19 cellular contexts compared by ENCODE assay signal in the genomic region with DNA sequence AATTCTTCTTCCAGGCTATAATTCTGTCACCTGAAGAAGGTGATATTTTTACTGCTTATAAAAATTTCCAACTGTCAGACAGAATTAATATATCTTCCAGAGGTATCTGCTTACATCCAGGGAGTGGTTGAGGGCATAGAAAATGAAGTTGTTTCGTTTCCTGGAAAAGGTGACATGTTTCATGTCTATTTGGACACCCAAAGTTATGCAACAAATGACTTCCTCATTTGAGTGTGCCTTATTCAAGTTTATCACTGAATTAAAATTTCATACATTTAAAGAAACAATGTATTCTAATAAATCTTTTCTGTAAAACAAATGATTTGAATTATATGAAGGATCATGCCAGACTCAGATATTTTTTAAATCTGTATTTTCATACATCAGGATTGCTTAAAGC. TPM values are rescaled to one million over a fixed set of nuclear protein-coding genes. Genes with fewer than 3 reads are reported as not detected.
DNase-seq lines count a peak whose midpoint lies in the region; ATAC-seq, FAIRE-seq and TF ChIP-seq lines count a peak whose summit lies in the region.
"Had no signal": no experiment of that assay in that cellular context is flagged by ENCODE, and none has a peak within 500 bp of the region (broad histone marks: within the 10 kb centered on the region; RNA-seq: fewer than 3 reads in every experiment).

No MANE protein-coding gene starts in this region.

- H3K36me3 Mint-ChIP-seq in natural killer cell treated with Interleukin-12 subunit alpha and Interleukin-12 subunit beta and Interleukin-15 and Interleukin-18, amount 100 ng/mL, for 72 hours = no peaks in the 10 kb centered on the region
- no peaks in the 10 kb centered on the region for H3K36me3 Mint-ChIP-seq in natural killer cell

- FAIRE-seq in GM12878 (lab: Jason Lieb, UNC) (no peak), pancreas (lab: Jason Lieb, UNC) (no peak)
- FAIRE-seq: D721Med, RCC 7860 had no signal

- no peak overlapping the region for H3K4me2 ChIP-seq in GM12878 (ENCODE audit: control insufficient read depth, insufficient read depth)

- H3K4me1 ChIP-seq in GM12878 (ENCODE audit: control insufficient read depth, insufficient read depth, low read length) (peaks cover 3% of the 10 kb centered on the region; the same call in 1 of the 2 replicates), pancreas (no peaks in the 10 kb centered on the region)

- H4K20me1 ChIP-seq in GM12878 (ENCODE audit: control insufficient read depth, insufficient read depth) = no peaks in the 10 kb centered on the region

- H3K4me3 ChIP-seq in GM12878 = no peak overlapping the region
- no peak overlapping the region for H3K4me3 ChIP-seq in foreskin fibroblast (ENCODE audit: low read depth in 1 of 2, low read length in 2 of 2)
- H3K4me3 ChIP-seq in pancreas = no peak overlapping the region
- H3K4me3 ChIP-seq: HAP-1 had no signal

- H3K27me3 Mint-ChIP-seq in natural killer cell treated with Interleukin-12 subunit alpha and Interleukin-12 subunit beta and Interleukin-15 and Interleukin-18, amount 100 ng/mL, for 72 hours = peaks cover 21 to 24% of the 10 kb centered on the region in 2 donors
- peaks cover 18 to 34% of the 10 kb centered on the region in 2 donors for H3K27me3 Mint-ChIP-seq in natural killer cell (ENCODE audit: low read depth in 2 of 2)

- ATAC-seq in natural killer cell treated with Interleukin-12 subunit alpha and Interleukin-12 subunit beta and Interleukin-15 and Interleukin-18, amount 100 ng/mL, for 72 hours = no peak
- ATAC-seq in natural killer cell (no peak), GM12878 (no peak), pancreas (no peak)

- RAD21 ChIA-PET in GM12878 (lab: Charles Lee; ENCODE audit: unreplicated experiment) = interaction anchor here (1.8 kb wide), 1 partner anchor 14 kb away, joined by 6 read pairs; no protein-coding TSS in a partner anchor

- no peaks in the 10 kb centered on the region; a peak in 1 of 4 replicates for H3K36me3 ChIP-seq in GM12878 (ENCODE audit: control insufficient read depth in 2 of 2, insufficient read depth in 2 of 2, low read length in 1 of 2)
- no peaks in the 10 kb centered on the region for H3K36me3 ChIP-seq in pancreas
- H3K36me3 ChIP-seq: HAP-1 had no signal

- no peak overlapping the region for H3K27ac Mint-ChIP-seq in natural killer cell treated with Interleukin-12 subunit alpha and Interleukin-12 subunit beta and Interleukin-15 and Interleukin-18, amount 100 ng/mL, for 72 hours
- no peak overlapping the region for H3K27ac Mint-ChIP-seq in natural killer cell
- H3K27ac Mint-ChIP-seq: CD4-positive, alpha-beta T cell had no signal

- SMC1A ChIA-PET in GM12878 (lab: Charles Lee; ENCODE audit: uncharacterized antibody, unreplicated experiment) = interaction anchor here (1.7 kb wide), 1 partner anchor 13 kb away, joined by 6 read pairs; no protein-coding TSS in a partner anchor

- no peak overlapping the region for H2AFZ ChIP-seq in GM12878 (ENCODE audit: control insufficient read depth, low read depth, low read length)

- intact Hi-C loops in natural killer cell (cut with micrococcal nuclease) = no loop called here
- intact Hi-C loops in GM12878 (cut with micrococcal nuclease; ENCODE audit: unreplicated experiment) = no loop called here
- intact Hi-C loops in pancreas (cut with DNase I) = no loop called here

- POLR2A ChIA-PET in GM12878 (lab: Charles Lee) (interaction anchor here (0.5 to 1.3 kb wide), 2 partner anchors 8 to 201 kb away, joined by 3 read pairs; no protein-coding TSS in a partner anchor), GM10248 (lab: Yijun Ruan, JAX) (no interaction called here)

- TF ChIP-seq CTCF in natural killer cell (IDR thresholded peaks at IDR 0.05) = no peak
- TF ChIP-seq CTCF in GM12878 (IDR thresholded peaks at IDR 0.05 in 2 of 3, conservative IDR thresholded peaks at IDR 0.05 in 1 of 3; ENCODE audit: control insufficient read depth in 2 of 3, extremely low read depth in 1 of 3, insufficient read depth in 1 of 3, low read depth in 3 of 3, low read length in 3 of 3) = no peak
- no peak for TF ChIP-seq CTCF in foreskin fibroblast (IDR thresholded peaks at IDR 0.05; ENCODE audit: low read depth, low read length)
- TF ChIP-seq CTCF in pancreas (IDR thresholded peaks at IDR 0.05) = no peak
- no peak for TF ChIP-seq CTCF in GM10248 (IDR thresholded peaks at IDR 0.05; ENCODE audit: control extremely low read depth, extremely low read depth, low read depth, missing control alignments)

- H3K9ac ChIP-seq in GM12878 (ENCODE audit: control insufficient read depth, insufficient read depth, low read length) = no peak overlapping the region

- WGBS in GM12878 (ENCODE audit: insufficient coverage, insufficient replicate concordance, low lambda C conversion rate, missing lambda C conversion rate) = 0% methylated on average over 1 of the region's 1 CpG
- 17 to 27% methylated on average over 1 of the region's 1 CpG for WGBS in pancreas, 2 donors

- peak overlapping the region; percentile 6 for H3K4me3 Mint-ChIP-seq in natural killer cell treated with Interleukin-12 subunit alpha and Interleukin-12 subunit beta and Interleukin-15 and Interleukin-18, amount 100 ng/mL, for 72 hours
- H3K4me3 Mint-ChIP-seq in natural killer cell = no peak overlapping the region
- H3K4me3 Mint-ChIP-seq: CD4-positive, alpha-beta T cell had no signal

- H3K9me3 ChIP-seq in GM12878 (replicated peaks; ENCODE audit: control insufficient read depth, insufficient read depth, low read length) (no peaks in the 10 kb centered on the region), pancreas (no peaks in the 10 kb centered on the region)
- H3K9me3 ChIP-seq: HAP-1 had no signal

- TF ChIP-seq EP300 in GM12878 (IDR thresholded peaks at IDR 0.05; ENCODE audit: borderline replicate concordance in 1 of 2, control insufficient read depth in 1 of 2, low read depth in 2 of 2, low read length in 2 of 2) = no peak

- CTCF ChIA-PET in GM12878 (lab: Yijun Ruan, JAX) (interaction anchor here (1.1 to 2.5 kb wide), 2 partner anchors 14 to 57 kb away, joined by 4 to 18 read pairs; no protein-coding TSS in a partner anchor), GM10248 (lab: Yijun Ruan, JAX) (interaction anchor here (0.7 to 3.3 kb wide), 3 partner anchors 13 to 54 kb away, joined by 3 to 28 read pairs (median 3); no protein-coding TSS in a partner anchor)

- no peaks in the 10 kb centered on the region for H3K9me3 Mint-ChIP-seq in natural killer cell treated with Interleukin-12 subunit alpha and Interleukin-12 subunit beta and Interleukin-15 and Interleukin-18, amount 100 ng/mL, for 72 hours
- H3K9me3 Mint-ChIP-seq in natural killer cell = no peaks in the 10 kb centered on the region
- H3K9me3 Mint-ChIP-seq: CD4-positive, alpha-beta T cell had no signal

- BruUV-seq in GM12878 (replicated peaks; lab: Mats Ljungman, UMichigan) = no TSS peak

- no peak for DNase-seq in natural killer cell treated with Interleukin-12 subunit alpha and Interleukin-12 subunit beta and Interleukin-15 and Interleukin-18, amount 100 ng/mL, for 72 hours (ENCODE audit: low spot score)
- DNase-seq in natural killer cell (no peak), NOMO-1 (lab: John Stamatoyannopoulos, UW; ENCODE audit: unreplicated experiment in 2 of 2) (peak; percentile 55 to 91), GM12878 (ENCODE audit: low read depth, low spot score) (no peak), foreskin fibroblast (no peak), GM03348 (ENCODE audit: low spot score) (no peak), pancreas (no peak), GM10248 (ENCODE audit: extremely low spot score) (no peak)
- DNase-seq: CD4-positive, alpha-beta T cell; DND-41; GDM1; IMR-90; NCI-H1105; NCI-H1694 treated with DMSO at 0.1 percent for 48 hours; NCI-H446; SHP77 treated with DMSO at 0.1 percent for 48 hours had no signal

- in situ Hi-C loops in GM12878 (cut with MboI) = no loop called here

- H3K4me1 Mint-ChIP-seq in natural killer cell treated with Interleukin-12 subunit alpha and Interleukin-12 subunit beta and Interleukin-15 and Interleukin-18, amount 100 ng/mL, for 72 hours (ENCODE audit: low read depth in 2 of 2) = peaks cover 3 to 15% of the 10 kb centered on the region in 2 donors
- H3K4me1 Mint-ChIP-seq in natural killer cell = no peaks in the 10 kb centered on the region

- H3K79me2 ChIP-seq in GM12878 (ENCODE audit: control insufficient read depth, insufficient read depth, low read length) = no peaks in the 10 kb centered on the region; the same call in 1 of the 2 replicates

- H3K27ac ChIP-seq in GM12878 (ENCODE audit: control insufficient read depth, insufficient read depth) = no peak overlapping the region
- H3K27ac ChIP-seq in pancreas = no peak overlapping the region

- no peaks in the 10 kb centered on the region for H3K27me3 ChIP-seq in GM12878 (replicated peaks in 1 of 2; ENCODE audit: control insufficient read depth in 2 of 2, insufficient read depth in 2 of 2, low read length in 1 of 2)
- H3K27me3 ChIP-seq in pancreas = peaks cover 0 to 11% (median 0%) of the 10 kb centered on the region in 4 donors

- TF ChIP-seq POLR2A in GM12878 (IDR thresholded peaks at IDR 0.05; ENCODE audit: low read depth, low read length) = no peak

- TF ChIP-seq RAD21 in GM12878 (IDR thresholded peaks at IDR 0.05; ENCODE audit: insufficient read depth, low read depth, low read length) = no peak

TF ChIP-seq in GM12878, 131 proteins besides CTCF, POLR2A, EP300 and RAD21 (continues in another document):
- peak; percentile 56; the same call in 1 of the 2 replicates for TF ChIP-seq SPI1 (IDR thresholded peaks at IDR 0.05; ENCODE audit: borderline replicate concordance, insufficient read depth, low read depth, low read length)

RNA-seq across cellular contexts. Expression of a gene that starts 8.5 kb away (rescaled TPM):
- total RNA-seq in natural killer cell treated with Interleukin-12 subunit alpha and Interleukin-12 subunit beta and Interleukin-15 and Interleukin-18, amount 100 ng/mL, for 72 hours = 100 to 1,000 TPM in 1 of 2 donors, 10 to 100 TPM in 1; 20.3 to 104 TPM
- total RNA-seq in natural killer cell (10 to 100 TPM in 1 of 3 donors, 1 to 10 TPM in 2; 5.9 to 10.3 (median 8.8) TPM), GM12878 (2014; rRNA removed) (26.4 and 29.9 TPM in 2 replicates), GM12878 (2014; rRNA removed; fragmentation: Illumina TruSeq; extraction: Trizol) (24.4 and 27.5 TPM in 2 replicates), GM12878 (2021) (49.1 and 52.1 TPM in 2 replicates), pancreas (1 to 10 TPM; 1.1 to 4.8 (median 2.2) TPM)
- total RNA-seq in GM12878 (2013; cell fraction: nucleolus; rRNA removed) = 194 and 207 TPM in 2 replicates
- 6.3 TPM for polyA plus RNA-seq in GM12878 (2011; ENCODE audit: low read depth)
- polyA plus RNA-seq in GM12878 (2011; rRNA removed) (25.3 and 32.3 TPM in 2 replicates), GM12878 (2014; fragmentation: Illumina TruSeq; extraction: Trizol) (25.7 and 28.2 TPM in 2 replicates), GM12878 (2014; fragmentation: Nextera tagmentation; extraction: Ambion mirVana) (1 to 10 TPM; 1.9 to 3.5 TPM), GM12878 (2014; rRNA removed) (35.7 and 37.5 TPM in 2 replicates), GM12878 (2016; fragmentation: Nextera tagmentation; extraction: Ambion mirVana) (10 to 100 TPM; 12.6 to 13.3 TPM), pancreas (1 to 10 TPM; 1.6 to 3.5 TPM)
- 30.8 and 36.7 TPM in 2 replicates for polyA plus RNA-seq in GM12878 (2011; cell fraction: cytosol; rRNA removed)
- 84.2 and 87.2 TPM in 2 replicates for polyA plus RNA-seq in GM12878 (2011; cell fraction: nucleus; rRNA removed)
- 11.4 and 11.5 TPM in 2 replicates for polyA plus RNA-seq in GM12878 (2012)
- polyA minus RNA-seq in GM12878 (2011; rRNA and poly(A)+ RNA removed) = 46.2 and 52.8 TPM in 2 replicates
- polyA minus RNA-seq in GM12878 (2011; cell fraction: cytosol; rRNA and poly(A)+ RNA removed) = 19.5 and 22.4 TPM in 2 replicates
- 33.9 and 57.1 TPM in 2 replicates for polyA minus RNA-seq in GM12878 (2011; cell fraction: nucleus; rRNA and poly(A)+ RNA removed)

Comparison
In these comparisons a context has a peak if more than half of its experiments do, and no peak if none do; other contexts are left out.
1. DNase-seq: peak in NOMO-1 (2 of 2); none in natural killer cell treated with Interleukin-12 subunit alpha and Interleukin-12 subunit beta and Interleukin-15 and Interleukin-18, amount 100 ng/mL, for 72 hours (single experiment), natural killer cell (single experiment), GM12878 (single experiment), foreskin fibroblast (0 of 2), GM03348 (single experiment), pancreas (0 of 6) and GM10248 (single experiment).